ENCODE assay signal across 27 cellular contexts in the genomic region with DNA sequence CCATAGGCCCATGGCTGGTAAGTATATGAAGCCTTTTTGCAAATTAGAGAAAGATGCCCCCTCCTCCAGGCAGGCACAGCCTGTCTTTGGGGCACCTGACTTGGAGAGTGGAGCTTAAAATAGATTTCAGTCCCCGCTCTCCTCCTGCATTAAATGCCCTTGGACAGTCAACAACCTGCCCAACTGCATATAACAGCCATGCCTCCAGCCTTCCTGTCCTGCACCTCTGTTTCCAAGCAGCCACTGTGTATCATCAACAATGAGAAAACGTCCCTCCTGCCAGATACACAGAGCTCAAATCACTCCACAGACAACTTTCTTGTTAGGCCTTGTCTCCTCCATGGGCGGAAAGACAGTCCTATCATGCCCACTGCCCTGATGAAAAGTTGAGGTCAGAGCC. TPM values are rescaled to one million over a fixed set of nuclear protein-coding genes. Genes with fewer than 3 reads are reported as not detected.
"Had no signal": no experiment of that assay in that cellular context is flagged by ENCODE, and none has a peak within 500 bp of the region (broad histone marks: within the 10 kb centered on the region; RNA-seq: fewer than 3 reads in every experiment).

No MANE protein-coding gene starts in this region.

- H3K36me3 ChIP-seq: SJSA1 had no signal

- H3K9me3 ChIP-seq: SJSA1 had no signal

- H3K36me3 Mint-ChIP-seq: activated naive CD4-positive, alpha-beta T cell treated with anti-CD3 and anti-CD28 coated beads, Interleukin-2, amount 50 U/mL, for 24 hours; WTC11 had no signal

- H3K27ac ChIP-seq: SJSA1 had no signal

- ATAC-seq: activated CD8-positive, alpha-beta T cell treated with anti-CD3 and anti-CD28 coated beads, Interleukin-2, amount 10 ng/mL, durations not matched to agents 7 days and 5 days; Panc1; SK-N-SH treated with all-trans-retinoic acid at 6 μM for 48 hours; WTC11 had no signal

- H3K4me1 Mint-ChIP-seq: activated naive CD4-positive, alpha-beta T cell treated with anti-CD3 and anti-CD28 coated beads, Interleukin-2, amount 50 U/mL, for 24 hours had no signal

- H3K4me3 ChIP-seq: SJSA1 had no signal

- H3K9me3 Mint-ChIP-seq: activated naive CD4-positive, alpha-beta T cell treated with anti-CD3 and anti-CD28 coated beads, Interleukin-2, amount 50 U/mL, for 24 hours; T-helper 2 cell treated with Interferon-gamma antibody and Interleukin-4, amounts not matched to agents 5 μg/mL and 100 μg/mL, for 36 hours; WTC11 had no signal

- H3K4me3 Mint-ChIP-seq: activated CD8-positive, alpha-beta T cell treated with anti-CD3 and anti-CD28 coated beads, Interleukin-2, amount 10 ng/mL, durations not matched to agents 7 days and 5 days; activated naive CD4-positive, alpha-beta T cell treated with anti-CD3 and anti-CD28 coated beads, Interleukin-2, amount 50 U/mL, for 24 hours; T-helper 2 cell treated with Interferon-gamma antibody and Interleukin-4, amounts not matched to agents 5 μg/mL and 100 μg/mL, for 36 hours; WTC11 had no signal

- DNase-seq: activated CD4-positive, alpha-beta T cell treated with anti-CD3 and anti-CD28 coated beads for 48 hours; activated CD4-positive, alpha-beta T cell treated with anti-CD3 and anti-CD28 coated beads, Interleukin-2, amount 50 U/mL, for 4 hours; activated CD4-positive, CD25-positive, alpha-beta regulatory T cell treated with anti-CD3 and anti-CD28 coated beads, Interleukin-2, amount 50 U/mL, for 72 hours; activated CD8-positive, alpha-beta memory T cell treated with anti-CD3 and anti-CD28 coated beads, Interleukin-2, amount 50 U/mL, for 48 hours; activated CD8-positive, alpha-beta T cell treated with anti-CD3 and anti-CD28 coated beads, Interleukin-2, amount 10 ng/mL, durations not matched to agents 7 days and 5 days; activated T-cell treated with anti-CD3 and anti-CD28 coated beads, Interleukin-2, amount 50 U/mL, for 1 hour; aorta; KG1; NCI-H1092; NCI-H1930; NCI-H2107; NCI-H345; NCI-H510A; NCI-H526 treated with DMSO at 0.1 percent for 48 hours; NCI-H82; NK-92 treated with Interleukin-12 subunit alpha and Interleukin-12 subunit beta, amount 100 ng/mL, for 24 hours; RPMI8226; SHP77; SW 1271 had no signal

- H3K27ac Mint-ChIP-seq: activated CD8-positive, alpha-beta T cell treated with anti-CD3 and anti-CD28 coated beads, Interleukin-2, amount 10 ng/mL, durations not matched to agents 7 days and 5 days; activated naive CD4-positive, alpha-beta T cell treated with anti-CD3 and anti-CD28 coated beads, Interleukin-2, amount 50 U/mL, for 24 hours; T-helper 2 cell treated with Interferon-gamma antibody and Interleukin-4, amounts not matched to agents 5 μg/mL and 100 μg/mL, for 36 hours; WTC11 had no signal

RNA-seq across cellular contexts. Expression of gene CDH22, which starts 3.4 kb away (rescaled TPM):
- total RNA-seq: activated CD8-positive, alpha-beta T cell treated with anti-CD3 and anti-CD28 coated beads, Interleukin-2, amount 10 ng/mL, durations not matched to agents 7 days and 5 days; aorta; MCF 10A; SJSA1; T-helper 1 cell treated with Interleukin-12 subunit alpha and Interleukin-12 subunit beta and Interleukin-4 antibody, amounts not matched to agents 30 ng/mL and 1 ng/mL, for 36 hours had no signal
- polyA plus RNA-seq: aorta had no signal
